Comparison of ENCODE assay signal across 8 cellular contexts in genomic region chr3:167012691-167013090, GRCh38.
"Had no signal": no experiment of that assay in that cellular context is flagged by ENCODE, and none has a peak within 500 bp of the region (broad histone marks: within the 10 kb centered on the region; RNA-seq: fewer than 3 reads in every experiment).

No MANE protein-coding gene starts in this region.

- ATAC-seq: GM12878 had no signal

- FAIRE-seq: G401.6, GM12878, GM12891, GM12892, GM18507, GM19239 had no signal

- H3K4me3 ChIP-seq: GM12878 had no signal

- DNase-seq: GDM1, GF-D8 had no signal
